ENCODE assay signal across 9 cellular contexts in genomic region chrX:133005038-133005437, GRCh38. TPM values are rescaled to one million over a fixed set of nuclear protein-coding genes. Genes with fewer than 3 reads are reported as not detected.
DNase-seq lines count a peak whose midpoint lies in the region; ATAC-seq, FAIRE-seq and TF ChIP-seq lines count a peak whose summit lies in the region.
"Had no signal": no experiment of that assay in that cellular context is flagged by ENCODE, and none has a peak within 500 bp of the region (broad histone marks: within the 10 kb centered on the region; RNA-seq: fewer than 3 reads in every experiment).

No MANE protein-coding gene starts in this region.

- no peaks in the 10 kb centered on the region for H3K4me1 ChIP-seq in heart left ventricle
- H3K4me1 ChIP-seq in right cardiac atrium (ENCODE audit: control insufficient read depth, insufficient read depth, low read length), result no peaks in the 10 kb centered on the region
- no peaks in the 10 kb centered on the region for H3K4me1 ChIP-seq in foreskin keratinocyte
- no peaks in the 10 kb centered on the region for H3K4me1 ChIP-seq in upper lobe of right lung
- H3K4me1 ChIP-seq in CD8-positive, alpha-beta memory T cell (ENCODE audit: insufficient read depth, low read length), result no peaks in the 10 kb centered on the region
- no peaks in the 10 kb centered on the region for H3K4me1 ChIP-seq in naive thymus-derived CD4-positive, alpha-beta T cell (ENCODE audit: control insufficient read depth in 2 of 2, insufficient read depth in 2 of 2, low read length in 2 of 2)

- H3K27me3 Mint-ChIP-seq in CD8-positive, alpha-beta memory T cell, result peaks cover 2 to 11% of the 10 kb centered on the region in 2 donors
- peaks cover 0 to 8% (median 0%) of the 10 kb centered on the region in 5 donors for H3K27me3 Mint-ChIP-seq in naive thymus-derived CD4-positive, alpha-beta T cell

- H3K9me3 ChIP-seq in heart left ventricle (peaks cover 0 to 12% (median 0%) of the 10 kb centered on the region in 12 donors), right cardiac atrium (ENCODE audit: control insufficient read depth, low read length) (no peaks in the 10 kb centered on the region), upper lobe of right lung (no peaks in the 10 kb centered on the region)
- no peaks in the 10 kb centered on the region for H3K9me3 ChIP-seq in CD8-positive, alpha-beta memory T cell (ENCODE audit: low read length)
- no peaks in the 10 kb centered on the region for H3K9me3 ChIP-seq in naive thymus-derived CD4-positive, alpha-beta T cell (ENCODE audit: control insufficient read depth in 2 of 3, low read length in 3 of 3)

- no peak for TF ChIP-seq POLR2A in heart left ventricle (IDR thresholded peaks at IDR 0.05)

- peaks cover 0 to 9% (median 0%) of the 10 kb centered on the region in 9 donors for H3K27me3 ChIP-seq in heart left ventricle
- H3K27me3 ChIP-seq in right cardiac atrium (ENCODE audit: control insufficient read depth, insufficient read depth), result no peaks in the 10 kb centered on the region
- H3K27me3 ChIP-seq in foreskin keratinocyte, result no peaks in the 10 kb centered on the region
- H3K27me3 ChIP-seq in upper lobe of right lung, result no peaks in the 10 kb centered on the region
- no peaks in the 10 kb centered on the region for H3K27me3 ChIP-seq in CD8-positive, alpha-beta memory T cell (ENCODE audit: insufficient read depth, low read length, poor library complexity, severe bottlenecking)
- H3K27me3 ChIP-seq in naive thymus-derived CD4-positive, alpha-beta T cell (ENCODE audit: control insufficient read depth in 2 of 2, insufficient read depth in 2 of 2, low read length in 2 of 2), result no peaks in the 10 kb centered on the region

- no peaks in the 10 kb centered on the region for H3K36me3 Mint-ChIP-seq in CD8-positive, alpha-beta memory T cell
- H3K36me3 Mint-ChIP-seq in naive thymus-derived CD4-positive, alpha-beta T cell, result no peaks in the 10 kb centered on the region

- peaks cover 0 to 2% (median 0%) of the 10 kb centered on the region in 5 donors for H3K9me3 Mint-ChIP-seq in CD8-positive, alpha-beta memory T cell
- H3K9me3 Mint-ChIP-seq in naive thymus-derived CD4-positive, alpha-beta T cell, result peaks cover 0 to 14% (median 0%) of the 10 kb centered on the region in 11 donors

- POLR2A ChIA-PET in CD8-positive, alpha-beta memory T cell (lab: Charles Lee), result no interaction called here
- POLR2A ChIA-PET in naive thymus-derived CD4-positive, alpha-beta T cell (lab: Charles Lee), result no interaction called here

- no peak for DNase-seq in heart left ventricle
- no peak for DNase-seq in right cardiac atrium
- DNase-seq in RCC 7860 (ENCODE audit: low spot score), result peak; percentile 14
- DNase-seq in foreskin keratinocyte, result no peak
- DNase-seq in upper lobe of right lung, result no peak
- no peak for DNase-seq in CD8-positive, alpha-beta memory T cell
- DNase-seq in naive thymus-derived CD4-positive, alpha-beta T cell, result no peak

- H3K27ac ChIP-seq in heart left ventricle (no peak overlapping the region), right cardiac atrium (ENCODE audit: low read length) (no peak overlapping the region), foreskin keratinocyte (no peak overlapping the region), upper lobe of right lung (no peak overlapping the region)
- H3K27ac ChIP-seq in CD8-positive, alpha-beta memory T cell (ENCODE audit: low read depth, low read length), result no peak overlapping the region
- H3K27ac ChIP-seq in naive thymus-derived CD4-positive, alpha-beta T cell (ENCODE audit: low read depth, low read length), result no peak overlapping the region

- CTCF ChIA-PET in CD8-positive, alpha-beta memory T cell (lab: Charles Lee), result no interaction called here
- CTCF ChIA-PET in naive thymus-derived CD4-positive, alpha-beta T cell (lab: Charles Lee), result interaction anchor here (0.7 kb wide), 1 partner anchor 27 kb away, joined by 3 read pairs; no protein-coding TSS in a partner anchor

- no peak for FAIRE-seq in RCC 7860 (lab: Jason Lieb, UNC)

- H3K4me1 Mint-ChIP-seq in CD8-positive, alpha-beta memory T cell, result no peaks in the 10 kb centered on the region
- no peaks in the 10 kb centered on the region for H3K4me1 Mint-ChIP-seq in naive thymus-derived CD4-positive, alpha-beta T cell

- WGBS in heart left ventricle, 4 donors, result 17 to 26% (median 21%) methylated on average over 2 of the region's 2 CpGs
- WGBS in right cardiac atrium, result 14% methylated on average over 2 of the region's 2 CpGs

- ATAC-seq in heart left ventricle (no peak), right cardiac atrium (no peak), foreskin keratinocyte (no peak), upper lobe of right lung (peak; percentile 51), HG03135 (IDR thresholded peaks at IDR 0.05; ENCODE audit: unreplicated experiment) (no peak)
- ATAC-seq in naive thymus-derived CD4-positive, alpha-beta T cell, result no peak

- no peak overlapping the region for H3K27ac Mint-ChIP-seq in CD8-positive, alpha-beta memory T cell
- no peak overlapping the region for H3K27ac Mint-ChIP-seq in naive thymus-derived CD4-positive, alpha-beta T cell

- no peak overlapping the region for H3K4me3 ChIP-seq in heart left ventricle
- no peak overlapping the region for H3K4me3 ChIP-seq in right cardiac atrium (ENCODE audit: low read length)
- H3K4me3 ChIP-seq in upper lobe of right lung, result no peak overlapping the region
- H3K4me3 ChIP-seq in CD8-positive, alpha-beta memory T cell (ENCODE audit: low read length), result no peak overlapping the region
- H3K4me3 ChIP-seq in naive thymus-derived CD4-positive, alpha-beta T cell (ENCODE audit: low read length), result no peak overlapping the region

- H3K4me3 Mint-ChIP-seq in CD8-positive, alpha-beta memory T cell, result no peak overlapping the region
- no peak overlapping the region for H3K4me3 Mint-ChIP-seq in naive thymus-derived CD4-positive, alpha-beta T cell

- peak; percentile 19 to 51 (median 41) for TF ChIP-seq CTCF in heart left ventricle (IDR thresholded peaks at IDR 0.05)
- peak; percentile 63 for TF ChIP-seq CTCF in foreskin keratinocyte (conservative IDR thresholded peaks at IDR 0.05)
- TF ChIP-seq CTCF in upper lobe of right lung (IDR thresholded peaks at IDR 0.05), result peak; percentile 42

- intact Hi-C loops in heart left ventricle (cut with DNase I), result loop anchor here in 2 of 10 donors (10.0 kb wide), 1 partner anchor 670 kb away; no protein-coding TSS in a partner anchor
- intact Hi-C loops in right cardiac atrium (cut with DNase I), result no loop called here
- intact Hi-C loops in upper lobe of right lung (cut with DNase I), result no loop called here
- intact Hi-C loops in naive thymus-derived CD4-positive, alpha-beta T cell (cut with micrococcal nuclease), result no loop called here

- H3K36me3 ChIP-seq in heart left ventricle, result no peaks in the 10 kb centered on the region
- no peaks in the 10 kb centered on the region for H3K36me3 ChIP-seq in upper lobe of right lung
- no peaks in the 10 kb centered on the region for H3K36me3 ChIP-seq in CD8-positive, alpha-beta memory T cell (ENCODE audit: insufficient read depth, low read length)
- H3K36me3 ChIP-seq in naive thymus-derived CD4-positive, alpha-beta T cell (ENCODE audit: control insufficient read depth in 2 of 3, insufficient read depth in 3 of 3, low read length in 3 of 3), result no peaks in the 10 kb centered on the region

RNA-seq across cellular contexts. Expression of gene HS6ST2, which starts 46.6 kb away (rescaled TPM):
- total RNA-seq in heart left ventricle, result under 1 TPM in 7 of 9 donors, not detected in 2; 0.05 to 0.54 (median 0.13) TPM
- polyA plus RNA-seq in heart left ventricle, result under 1 TPM in 1 of 2 donors, not detected in 1; 0.33 TPM
- total RNA-seq in right cardiac atrium, result 1 to 10 TPM in 1 of 4 donors, under 1 TPM in 2, not detected in 1; 0.09 to 1.1 (median 0.14) TPM
- 0.23 TPM for polyA plus RNA-seq in right cardiac atrium
- 1.3 and 1.5 TPM in 2 replicates for total RNA-seq in foreskin keratinocyte
- 0.50 and 0.56 TPM in 2 replicates for polyA plus RNA-seq in foreskin keratinocyte
- total RNA-seq in upper lobe of right lung, result 0.87 TPM
- under 1 TPM; 0.09 to 0.13 TPM for total RNA-seq in CD8-positive, alpha-beta memory T cell
- polyA plus RNA-seq in CD8-positive, alpha-beta memory T cell, result not detected
- total RNA-seq in naive thymus-derived CD4-positive, alpha-beta T cell, result under 1 TPM in 1 of 5 experiments, not detected in 4; 0.15 TPM
- polyA plus RNA-seq in naive thymus-derived CD4-positive, alpha-beta T cell, result not detected
- total RNA-seq: mononuclear cell had no signal
